ENCODE assay signal across 23 cellular contexts in genomic region chr4:153064571-153064970, GRCh38.
DNase-seq lines count a peak whose midpoint lies in the region; ATAC-seq, FAIRE-seq and TF ChIP-seq lines count a peak whose summit lies in the region.
"Had no signal": no experiment of that assay in that cellular context is flagged by ENCODE, and none has a peak within 500 bp of the region (broad histone marks: within the 10 kb centered on the region; RNA-seq: fewer than 3 reads in every experiment).

No MANE protein-coding gene starts in this region.

- intact Hi-C loops in K562 (cut with micrococcal nuclease) = no loop called here
- intact Hi-C loops in activated T-helper 1 cell treated with anti-CD3 and anti-CD28 coated beads, Interleukin-12 subunit alpha, Interleukin-12 subunit beta, Interleukin-2, Interleukin-4 antibody, amounts not matched to agents 30 ng/mL and 10 ng/mL and 1 ng/mL, durations not matched to agents 14 hours and 24 hours and 36 hours (cut with micrococcal nuclease) = no loop called here

- no peak overlapping the region for H2BK5ac ChIP-seq in H9 (ENCODE audit: insufficient read length, low read length)

- H2BK15ac ChIP-seq in H9 (ENCODE audit: low read depth, low read length) = no peak overlapping the region

- TF ChIP-seq POLR2A in K562 (conservative IDR thresholded peaks at IDR 0.05) = no peak
- TF ChIP-seq POLR2A in tibial nerve (IDR thresholded peaks at IDR 0.05) = no peak

- H3K4ac ChIP-seq in H9 (ENCODE audit: low read depth, low read length) = no peak overlapping the region

- DNase-seq in H9 (peak; percentile 67), K562 (ENCODE audit: extremely low read depth in 1 of 4, low spot score in 3 of 4) (no peak), iPS-NIHi7 (ENCODE audit: extremely low spot score) (peak; percentile 30), retinal pigment epithelial cell (ENCODE audit: low read depth) (peak; percentile 67), tibial nerve (ENCODE audit: low spot score in 2 of 2) (no peak)
- DNase-seq in activated T-helper 1 cell treated with anti-CD3 and anti-CD28 coated beads, Interleukin-12 subunit alpha, Interleukin-12 subunit beta, Interleukin-2, Interleukin-4 antibody, amounts not matched to agents 30 ng/mL and 10 ng/mL and 1 ng/mL, durations not matched to agents 14 hours and 24 hours and 36 hours (ENCODE audit: low spot score) = no peak
- DNase-seq: CD4-positive, CD25-positive, alpha-beta regulatory T cell; central memory CD4-positive, alpha-beta T cell; left cardiac atrium; midbrain; natural killer cell; NCI-H1694; ovary; stimulated activated CD4-positive, alpha-beta T cell treated with anti-CD3 and anti-CD28 coated beads, Interleukin-4, amount 100 ng/mL, for 4 hours; stimulated activated naive CD4-positive, alpha-beta T cell treated with Interleukin-2 at 50 U/mL for 16 hours had no signal

- ATAC-seq in K562 (peak; percentile 50; the same call in 2 of the 3 replicates), GM18519 (IDR thresholded peaks at IDR 0.05; ENCODE audit: low FRiP score, unreplicated experiment) (no peak)
- ATAC-seq: activated naive CD4-positive, alpha-beta T cell treated with anti-CD3 and anti-CD28 coated beads, Interleukin-2, amount 50 U/mL, for 72 hours; left cardiac atrium; natural killer cell had no signal

- no peaks in the 10 kb centered on the region for H4K20me1 ChIP-seq in H9 (ENCODE audit: control insufficient read depth, insufficient read depth, insufficient read length)
- H4K20me1 ChIP-seq in K562 (replicated peaks; ENCODE audit: control insufficient read depth, insufficient read depth, low read length) = no peaks in the 10 kb centered on the region

- no peak overlapping the region for H2BK20ac ChIP-seq in H9 (ENCODE audit: low read depth, low read length, poor library complexity, severe bottlenecking)

- H3K27ac ChIP-seq in H9 (ENCODE audit: insufficient read length, low read depth, low read length) (no peak overlapping the region), K562 (ENCODE audit: extremely low read depth, low read depth, low read length) (no peak overlapping the region), tibial nerve (no peak overlapping the region)
- H3K27ac ChIP-seq: ascending aorta, dorsolateral prefrontal cortex, ovary, RWPE1, thoracic aorta had no signal

- H3K4me2 ChIP-seq in H9 (ENCODE audit: insufficient read depth, insufficient read length, low read length) = no peak overlapping the region
- H3K4me2 ChIP-seq in K562 (ENCODE audit: insufficient read depth, low read length) = no peak overlapping the region

- H3K79me1 ChIP-seq in H9 (ENCODE audit: insufficient read depth, low read depth, low read length, poor library complexity, severe bottlenecking) = no peaks in the 10 kb centered on the region

- H3K9ac ChIP-seq in H9 (ENCODE audit: extremely low read depth, insufficient read length, low read length) = no peak overlapping the region
- H3K9ac ChIP-seq in K562 (ENCODE audit: insufficient read depth in 1 of 2, low read depth in 2 of 2, low read length in 2 of 2) = no peak overlapping the region

- H2BK12ac ChIP-seq in H9 (ENCODE audit: insufficient read length, low read depth, low read length) = no peak overlapping the region

- H3K36me3 Mint-ChIP-seq in H9 (ENCODE audit: insufficient read depth in 1 of 3, low read depth in 3 of 3) = no peaks in the 10 kb centered on the region
- no peaks in the 10 kb centered on the region for H3K36me3 Mint-ChIP-seq in activated T-helper 1 cell treated with anti-CD3 and anti-CD28 coated beads, Interleukin-12 subunit alpha, Interleukin-12 subunit beta, Interleukin-2, Interleukin-4 antibody, amounts not matched to agents 30 ng/mL and 10 ng/mL and 1 ng/mL, durations not matched to agents 14 hours and 24 hours and 36 hours (ENCODE audit: low read depth)
- H3K36me3 Mint-ChIP-seq: activated naive CD4-positive, alpha-beta T cell treated with anti-CD3 and anti-CD28 coated beads, Interleukin-2, amount 50 U/mL, for 72 hours; CD4-positive, CD25-positive, alpha-beta regulatory T cell; natural killer cell had no signal

- H3K27me3 Mint-ChIP-seq in H9 (ENCODE audit: low read depth) = no peaks in the 10 kb centered on the region
- H3K27me3 Mint-ChIP-seq in activated T-helper 1 cell treated with anti-CD3 and anti-CD28 coated beads, Interleukin-12 subunit alpha, Interleukin-12 subunit beta, Interleukin-2, Interleukin-4 antibody, amounts not matched to agents 30 ng/mL and 10 ng/mL and 1 ng/mL, durations not matched to agents 14 hours and 24 hours and 36 hours (ENCODE audit: insufficient read depth) = no peaks in the 10 kb centered on the region

- H2AFZ ChIP-seq in H9 (ENCODE audit: low read length) (no peak overlapping the region), K562 (ENCODE audit: low read depth, low read length) (peak overlapping the region; percentile 56)

- peaks cover 15 to 22% of the 10 kb centered on the region in 2 experiments for H3K4me1 Mint-ChIP-seq in H9
- no peaks in the 10 kb centered on the region for H3K4me1 Mint-ChIP-seq in activated T-helper 1 cell treated with anti-CD3 and anti-CD28 coated beads, Interleukin-12 subunit alpha, Interleukin-12 subunit beta, Interleukin-2, Interleukin-4 antibody, amounts not matched to agents 30 ng/mL and 10 ng/mL and 1 ng/mL, durations not matched to agents 14 hours and 24 hours and 36 hours (ENCODE audit: low read depth)
- H3K4me1 Mint-ChIP-seq: natural killer cell had no signal

- TF ChIP-seq CTCF in H9 (conservative IDR thresholded peaks at IDR 0.05) (no peak), K562 (IDR thresholded peaks at IDR 0.05 in 2 of 3, conservative IDR thresholded peaks at IDR 0.05 in 1 of 3; ENCODE audit: insufficient read depth in 2 of 3, low read depth in 1 of 3, low read length in 3 of 3) (no peak), retinal pigment epithelial cell (conservative IDR thresholded peaks at IDR 0.05; ENCODE audit: low read depth, low read length) (no peak), tibial nerve (IDR thresholded peaks at IDR 0.05) (no peak)

- no peaks in the 10 kb centered on the region for H3K23me2 ChIP-seq in H9 (ENCODE audit: insufficient read length, low read depth, low read length, poor library complexity, severe bottlenecking)

- no peak overlapping the region for H3T11ph ChIP-seq in H9 (ENCODE audit: low read length)

- CTCF ChIA-PET in K562 (lab: Yijun Ruan, JAX; ENCODE audit: low intra/inter-chr PET ratio) = no interaction called here

- H4K8ac ChIP-seq in H9 (replicated peaks; ENCODE audit: insufficient read length, low read depth, low read length) = no peak overlapping the region

- peaks cover 9% of the 10 kb centered on the region; the same call in 1 of the 2 replicates for H3K4me1 ChIP-seq in H9 (ENCODE audit: insufficient read depth, low read length)
- H3K4me1 ChIP-seq in K562 (replicated peaks in 1 of 2; ENCODE audit: control insufficient read depth in 2 of 2, insufficient read depth in 2 of 2, low read length in 2 of 2) = peaks cover 0 to 5% of the 10 kb centered on the region in 2 experiments; a peak in 1 of 5 replicates
- H3K4me1 ChIP-seq in tibial nerve = no peaks in the 10 kb centered on the region
- H3K4me1 ChIP-seq: ascending aorta had no signal

- H2AK5ac ChIP-seq in H9 (ENCODE audit: insufficient read length, low read length) = no peak overlapping the region

- no peak overlapping the region for H3K23ac ChIP-seq in H9 (ENCODE audit: insufficient read length, low read depth, low read length)

- no peaks in the 10 kb centered on the region for H3K27me3 ChIP-seq in H9 (ENCODE audit: insufficient read depth, low read length)
- H3K27me3 ChIP-seq in K562 (ENCODE audit: control insufficient read depth in 2 of 2, insufficient read depth in 2 of 2, low read length in 2 of 2) = peaks cover 2 to 14% of the 10 kb centered on the region in 2 experiments; a peak in 2 of 5 replicates
- H3K27me3 ChIP-seq in tibial nerve = no peaks in the 10 kb centered on the region
- H3K27me3 ChIP-seq: ascending aorta, dorsolateral prefrontal cortex, ovary had no signal

- H3K4me3 Mint-ChIP-seq in H9 = no peak overlapping the region
- H3K4me3 Mint-ChIP-seq in activated T-helper 1 cell treated with anti-CD3 and anti-CD28 coated beads, Interleukin-12 subunit alpha, Interleukin-12 subunit beta, Interleukin-2, Interleukin-4 antibody, amounts not matched to agents 30 ng/mL and 10 ng/mL and 1 ng/mL, durations not matched to agents 14 hours and 24 hours and 36 hours = no peak overlapping the region
- H3K4me3 Mint-ChIP-seq: CD4-positive, CD25-positive, alpha-beta regulatory T cell; natural killer cell; T-helper 2 cell treated with Interferon-gamma antibody and Interleukin-4, amounts not matched to agents 5 μg/mL and 100 μg/mL, for 36 hours had no signal

- no peak overlapping the region for H3K56ac ChIP-seq in H9 (ENCODE audit: insufficient read length, low read depth, low read length)

- no CpG with 5 or more reads among the region's 13 CpGs for WGBS in H9 (ENCODE audit: extremely low coverage, insufficient read length, low lambda C conversion rate)
- WGBS in K562 (ENCODE audit: insufficient coverage, low coverage, missing lambda C conversion rate) = 16% methylated on average over 9 of the region's 13 CpGs
- WGBS in tibial nerve, 2 donors = 69 to 82% methylated on average over 11 to 13 of the region's 13 CpGs

- H3K36me3 ChIP-seq in K562 (ENCODE audit: control insufficient read depth, insufficient read depth, low read length) = no peaks in the 10 kb centered on the region
- no peaks in the 10 kb centered on the region for H3K36me3 ChIP-seq in tibial nerve
- H3K36me3 ChIP-seq: ascending aorta, ovary, thoracic aorta had no signal

- TF ChIP-seq RAD21 in K562 (CRISPR knock-in tag; conservative IDR thresholded peaks at IDR 0.05 in 1 of 2, IDR thresholded peaks at IDR 0.05 in 1 of 2) = no peak

- H3K4me3 ChIP-seq in K562 = no peak overlapping the region
- no peak overlapping the region for H3K4me3 ChIP-seq in retinal pigment epithelial cell (ENCODE audit: low read length)
- no peak overlapping the region for H3K4me3 ChIP-seq in tibial nerve
- H3K4me3 ChIP-seq: ascending aorta, dorsolateral prefrontal cortex, ovary, thoracic aorta had no signal

- in situ Hi-C loops in K562 (cut with MboI) = no loop called here

- no peaks in the 10 kb centered on the region for H3K9me3 ChIP-seq in H9 (ENCODE audit: control insufficient read depth, low read depth, low read length)
- no peaks in the 10 kb centered on the region for H3K9me3 ChIP-seq in K562 (replicated peaks; ENCODE audit: control insufficient read depth, insufficient read depth, low read depth, low read length)
- H3K9me3 ChIP-seq in tibial nerve = no peaks in the 10 kb centered on the region
- H3K9me3 ChIP-seq: ascending aorta, ovary, thoracic aorta had no signal

- no peak overlapping the region for H2BK120ac ChIP-seq in H9 (ENCODE audit: low read depth, low read length, poor library complexity, severe bottlenecking)

- peak overlapping the region; percentile 20; the same call in 1 of the 2 replicates for H3K14ac ChIP-seq in H9 (ENCODE audit: insufficient read depth, low read length)

- POLR2A ChIA-PET in K562 (lab: Yijun Ruan, JAX) = no interaction called here

- H3K79me2 ChIP-seq in H9 (ENCODE audit: insufficient read depth, low read length) (no peaks in the 10 kb centered on the region), K562 (ENCODE audit: control insufficient read depth, insufficient read depth, low read length) (no peaks in the 10 kb centered on the region)

- H4K91ac ChIP-seq in H9 (ENCODE audit: insufficient read length, low read depth, low read length) = no peak overlapping the region

- no peak overlapping the region for H4K5ac ChIP-seq in H9 (ENCODE audit: insufficient read length, low read depth, low read length)

- no peaks in the 10 kb centered on the region for H3K9me3 Mint-ChIP-seq in H9
- H3K9me3 Mint-ChIP-seq in activated T-helper 1 cell treated with anti-CD3 and anti-CD28 coated beads, Interleukin-12 subunit alpha, Interleukin-12 subunit beta, Interleukin-2, Interleukin-4 antibody, amounts not matched to agents 30 ng/mL and 10 ng/mL and 1 ng/mL, durations not matched to agents 14 hours and 24 hours and 36 hours = no peaks in the 10 kb centered on the region
- H3K9me3 Mint-ChIP-seq: activated naive CD4-positive, alpha-beta T cell treated with anti-CD3 and anti-CD28 coated beads, Interleukin-2, amount 50 U/mL, for 72 hours; activated T-helper 2 cell treated with anti-CD3 and anti-CD28 coated beads, Interferon-gamma antibody, Interleukin-2, Interleukin-4, amounts not matched to agents 10 μg/mL and 5 μg/mL and 100 μg/mL, durations not matched to agents 14 hours and 24 hours and 36 hours; CD4-positive, CD25-positive, alpha-beta regulatory T cell; natural killer cell; T-helper 2 cell treated with Interferon-gamma antibody and Interleukin-4, amounts not matched to agents 5 μg/mL and 100 μg/mL, for 36 hours had no signal

- H3K18ac ChIP-seq in H9 (ENCODE audit: insufficient read length, low read depth, low read length) = peak overlapping the region; percentile 34

- TF ChIP-seq EP300 in K562 (IDR thresholded peaks at IDR 0.05; ENCODE audit: low read length) (no peak), tibial nerve (IDR thresholded peaks at IDR 0.05) (no peak)

- no peaks in the 10 kb centered on the region for H3K9me1 ChIP-seq in K562 (ENCODE audit: control insufficient read depth, insufficient read depth, low read length)

- no TSS peak for BruUV-seq in K562 (replicated peaks; lab: Mats Ljungman, UMichigan)

- H3K27ac Mint-ChIP-seq in H9 = no peak overlapping the region; a peak in 1 of 7 replicates
- H3K27ac Mint-ChIP-seq in activated T-helper 1 cell treated with anti-CD3 and anti-CD28 coated beads, Interleukin-12 subunit alpha, Interleukin-12 subunit beta, Interleukin-2, Interleukin-4 antibody, amounts not matched to agents 30 ng/mL and 10 ng/mL and 1 ng/mL, durations not matched to agents 14 hours and 24 hours and 36 hours = no peak overlapping the region
- H3K27ac Mint-ChIP-seq: activated T-helper 2 cell treated with anti-CD3 and anti-CD28 coated beads, Interferon-gamma antibody, Interleukin-2, Interleukin-4, amounts not matched to agents 10 μg/mL and 5 μg/mL and 100 μg/mL, durations not matched to agents 14 hours and 24 hours and 36 hours; CD4-positive, CD25-positive, alpha-beta regulatory T cell; natural killer cell; T-helper 2 cell treated with Interferon-gamma antibody and Interleukin-4, amounts not matched to agents 5 μg/mL and 100 μg/mL, for 36 hours had no signal

- no peak for FAIRE-seq in K562 (lab: Jason Lieb, UNC)

Comparison
In these comparisons a context has a peak if more than half of its experiments do, and no peak if none do; other contexts are left out.
1. DNase-seq: peak in H9 (single experiment), iPS-NIHi7 (single experiment) and retinal pigment epithelial cell (single experiment); none in K562 (0 of 4), tibial nerve (0 of 2) and activated T-helper 1 cell treated with anti-CD3 and anti-CD28 coated beads, Interleukin-12 subunit alpha, Interleukin-12 subunit beta, Interleukin-2, Interleukin-4 antibody, amounts not matched to agents 30 ng/mL and 10 ng/mL and 1 ng/mL, durations not matched to agents 14 hours and 24 hours and 36 hours (single experiment).